Comparison of ENCODE assay signal across 36 cellular contexts in the genomic region with DNA sequence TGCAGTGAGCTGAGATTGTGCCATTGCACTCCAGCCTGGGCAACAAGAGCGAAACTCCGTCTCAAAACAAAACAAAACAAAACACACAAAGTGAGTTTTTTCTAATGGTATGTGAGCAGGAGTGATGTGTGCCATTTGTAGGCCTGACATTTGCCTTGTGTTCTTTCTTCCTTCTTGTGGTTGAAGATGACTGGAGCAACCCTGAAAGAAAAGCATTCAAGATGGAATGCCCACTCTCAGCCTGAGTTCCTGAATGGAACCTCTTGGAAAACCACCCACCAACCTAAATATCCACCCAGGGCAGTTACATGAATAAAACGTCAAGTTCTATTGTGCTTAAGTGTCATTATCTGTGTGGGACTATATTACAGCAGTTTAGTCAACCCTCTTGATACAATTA.
"Had no signal": no experiment of that assay in that cellular context is flagged by ENCODE, and none has a peak within 500 bp of the region (broad histone marks: within the 10 kb centered on the region; RNA-seq: fewer than 3 reads in every experiment).

No MANE protein-coding gene starts in this region.

- H3K36me3 ChIP-seq: adrenal gland, breast epithelium, colonic mucosa had no signal

- FAIRE-seq: endometrium, endothelial cell of umbilical vein had no signal

- H3K27me3 Mint-ChIP-seq: activated CD4-positive, alpha-beta memory T cell treated with anti-CD3 and anti-CD28 coated beads for 36 hours; activated CD4-positive, alpha-beta T cell treated with anti-CD3 and anti-CD28 coated beads for 36 hours; activated CD4-positive, alpha-beta T cell treated with anti-CD3 and anti-CD28 coated beads, Interleukin-2, amount 10 ng/mL, durations not matched to agents 24 days and 14 days; activated CD8-positive, alpha-beta memory T cell treated with anti-CD3 and anti-CD28 coated beads, Interleukin-2, amount 10 ng/mL, durations not matched to agents 7 days and 5 days; activated naive CD4-positive, alpha-beta T cell treated with anti-CD3 and anti-CD28 coated beads, Interleukin-2, amount 50 U/mL, for 24 hours; activated naive CD8-positive, alpha-beta T cell treated with anti-CD3 and anti-CD28 coated beads for 36 hours; activated naive CD8-positive, alpha-beta T cell treated with anti-CD3 and anti-CD28 coated beads, Interleukin-2, amount 50 U/mL, for 24 hours; brain had no signal

- H3K27me3 ChIP-seq: adrenal gland, breast epithelium, cardiac muscle cell, colonic mucosa, esophagus squamous epithelium, gastrocnemius medialis, heart right ventricle had no signal

- H3K27ac ChIP-seq: adrenal gland, breast epithelium, cardiac muscle cell, colonic mucosa, epithelial cell of prostate, esophagus squamous epithelium, gastrocnemius medialis, heart right ventricle, WERI-Rb-1 had no signal

- H3K4me1 ChIP-seq: adrenal gland, breast epithelium, colonic mucosa, esophagus squamous epithelium, gastrocnemius medialis, heart right ventricle had no signal

- H3K9me3 ChIP-seq: breast epithelium, colonic mucosa, esophagus squamous epithelium, gastrocnemius medialis, heart right ventricle had no signal

- H3K4me3 ChIP-seq: adrenal gland, breast epithelium, cardiac muscle cell, colonic mucosa, esophagus squamous epithelium, gastrocnemius medialis, heart right ventricle had no signal

- H3K4me3 Mint-ChIP-seq: activated CD4-positive, alpha-beta memory T cell treated with anti-CD3 and anti-CD28 coated beads for 36 hours; activated CD4-positive, alpha-beta T cell treated with anti-CD3 and anti-CD28 coated beads for 36 hours; activated CD4-positive, alpha-beta T cell treated with anti-CD3 and anti-CD28 coated beads, Interleukin-2, amount 10 ng/mL, durations not matched to agents 24 days and 14 days; activated CD8-positive, alpha-beta memory T cell treated with anti-CD3 and anti-CD28 coated beads, Interleukin-2, amount 10 ng/mL, durations not matched to agents 7 days and 5 days; activated CD8-positive, alpha-beta T cell treated with anti-CD3 and anti-CD28 coated beads, Interleukin-2, amount 10 ng/mL, durations not matched to agents 7 days and 5 days; activated naive CD4-positive, alpha-beta T cell treated with anti-CD3 and anti-CD28 coated beads for 36 hours; activated naive CD4-positive, alpha-beta T cell treated with anti-CD3 and anti-CD28 coated beads, Interleukin-2, amount 50 U/mL, for 24 hours; activated naive CD8-positive, alpha-beta T cell treated with anti-CD3 and anti-CD28 coated beads for 36 hours; activated naive CD8-positive, alpha-beta T cell treated with anti-CD3 and anti-CD28 coated beads, Interleukin-2, amount 50 U/mL, for 24 hours; activated T-helper 1 cell treated with anti-CD3 and anti-CD28 coated beads, Interleukin-12 subunit alpha, Interleukin-12 subunit beta, Interleukin-2, Interleukin-4 antibody, amounts not matched to agents 30 ng/mL and 10 ng/mL and 1 ng/mL, durations not matched to agents 14 hours and 24 hours and 36 hours; brain had no signal

- H3K27ac Mint-ChIP-seq: activated CD4-positive, alpha-beta memory T cell treated with anti-CD3 and anti-CD28 coated beads for 36 hours; activated CD4-positive, alpha-beta T cell treated with anti-CD3 and anti-CD28 coated beads for 36 hours; activated CD4-positive, alpha-beta T cell treated with anti-CD3 and anti-CD28 coated beads, Interleukin-2, amount 10 ng/mL, durations not matched to agents 24 days and 14 days; activated CD8-positive, alpha-beta memory T cell treated with anti-CD3 and anti-CD28 coated beads, Interleukin-2, amount 10 ng/mL, durations not matched to agents 7 days and 5 days; activated CD8-positive, alpha-beta T cell treated with anti-CD3 and anti-CD28 coated beads, Interleukin-2, amount 10 ng/mL, durations not matched to agents 7 days and 5 days; activated naive CD4-positive, alpha-beta T cell treated with anti-CD3 and anti-CD28 coated beads for 36 hours; activated naive CD4-positive, alpha-beta T cell treated with anti-CD3 and anti-CD28 coated beads, Interleukin-2, amount 50 U/mL, for 24 hours; activated naive CD8-positive, alpha-beta T cell treated with anti-CD3 and anti-CD28 coated beads for 36 hours; activated naive CD8-positive, alpha-beta T cell treated with anti-CD3 and anti-CD28 coated beads, Interleukin-2, amount 50 U/mL, for 24 hours; activated T-helper 1 cell treated with anti-CD3 and anti-CD28 coated beads, Interleukin-12 subunit alpha, Interleukin-12 subunit beta, Interleukin-2, Interleukin-4 antibody, amounts not matched to agents 30 ng/mL and 10 ng/mL and 1 ng/mL, durations not matched to agents 14 hours and 24 hours and 36 hours; activated T-helper 2 cell treated with anti-CD3 and anti-CD28 coated beads, Interferon-gamma antibody, Interleukin-2, Interleukin-4, amounts not matched to agents 10 μg/mL and 5 μg/mL and 100 μg/mL, durations not matched to agents 14 hours and 24 hours and 36 hours had no signal

- H3K4me1 Mint-ChIP-seq: activated naive CD4-positive, alpha-beta T cell treated with anti-CD3 and anti-CD28 coated beads, Interleukin-2, amount 50 U/mL, for 24 hours; activated naive CD8-positive, alpha-beta T cell treated with anti-CD3 and anti-CD28 coated beads, Interleukin-2, amount 50 U/mL, for 24 hours; brain had no signal

- ATAC-seq: activated CD4-positive, alpha-beta T cell treated with anti-CD3 and anti-CD28 coated beads for 36 hours; activated CD8-positive, alpha-beta memory T cell treated with anti-CD3 and anti-CD28 coated beads, Interleukin-2, amount 10 ng/mL, durations not matched to agents 7 days and 5 days; activated CD8-positive, alpha-beta T cell treated with anti-CD3 and anti-CD28 coated beads, Interleukin-2, amount 10 ng/mL, durations not matched to agents 7 days and 5 days; activated naive CD8-positive, alpha-beta T cell treated with anti-CD3 and anti-CD28 coated beads, Interleukin-2, amount 50 U/mL, for 24 hours; gastrocnemius medialis; heart right ventricle had no signal

- DNase-seq: activated CD4-positive, alpha-beta memory T cell treated with anti-CD3 and anti-CD28 coated beads for 36 hours; activated CD4-positive, alpha-beta T cell treated with anti-CD3 and anti-CD28 coated beads for 36 hours; activated CD4-positive, alpha-beta T cell treated with anti-CD3 and anti-CD28 coated beads, Interleukin-2, amount 10 ng/mL, durations not matched to agents 24 days and 14 days; activated CD4-positive, CD25-positive, alpha-beta regulatory T cell; activated CD4-positive, CD25-positive, alpha-beta regulatory T cell treated with anti-CD3 and anti-CD28 coated beads, Interleukin-2, amount 50 U/mL, for 72 hours; activated CD8-positive, alpha-beta memory T cell treated with anti-CD3 and anti-CD28 coated beads, Interleukin-2, amount 10 ng/mL, durations not matched to agents 7 days and 5 days; activated CD8-positive, alpha-beta memory T cell treated with anti-CD3 and anti-CD28 coated beads, Interleukin-2, amount 50 U/mL, for 4 hours; activated CD8-positive, alpha-beta T cell treated with anti-CD3 and anti-CD28 coated beads, Interleukin-2, amount 10 ng/mL, durations not matched to agents 7 days and 5 days; activated effector memory CD4-positive, alpha-beta T cell treated with anti-CD3 and anti-CD28 coated beads, Interleukin-2, amount 50 U/mL, for 16 hours; activated naive CD4-positive, alpha-beta T cell treated with anti-CD3 and anti-CD28 coated beads for 36 hours; activated naive CD8-positive, alpha-beta T cell treated with anti-CD3 and anti-CD28 coated beads for 36 hours; activated naive CD8-positive, alpha-beta T cell treated with anti-CD3 and anti-CD28 coated beads, Interleukin-2, amount 50 U/mL, for 24 hours; activated T-cell treated with anti-CD3 and anti-CD28 coated beads, Interleukin-2, amount 50 U/mL, for 1 hour; activated T-cell treated with anti-CD3 and anti-CD28 coated beads, Interleukin-2, amount 50 U/mL, for 48 hours; adrenal gland; amygdala; aorta; central memory CD4-positive, alpha-beta T cell; cerebellar nuclear complex; colonic mucosa; effector CD8-positive, alpha-beta T cell; esophagus squamous epithelium; gastrocnemius medialis; glutamatergic neuron; heart right ventricle; T1000; WERI-Rb-1 had no signal
